In the genomic region with DNA sequence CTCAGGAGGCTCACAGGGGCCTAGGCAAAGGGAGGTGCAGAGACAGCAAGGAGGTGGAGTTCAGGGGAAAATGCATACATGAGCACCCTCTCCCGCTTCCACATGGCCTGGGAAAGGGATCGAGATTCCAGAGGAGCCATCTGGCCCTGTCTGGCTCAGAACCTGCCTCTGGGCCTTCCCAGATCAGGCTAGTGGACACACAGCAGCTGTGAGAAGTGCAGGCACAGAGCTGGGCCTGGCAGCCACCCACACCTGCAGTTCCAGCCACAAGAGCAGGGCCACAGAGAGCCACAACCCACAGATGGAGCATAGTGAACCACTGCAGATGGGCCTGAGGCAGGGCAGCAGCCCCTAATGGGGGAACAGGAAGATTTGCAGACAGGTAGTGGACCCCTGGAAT, we compare ENCODE assay signal across 24 cellular contexts. TPM values are rescaled to one million over a fixed set of nuclear protein-coding genes. Genes with fewer than 3 reads are reported as not detected.
DNase-seq lines count a peak whose midpoint lies in the region; ATAC-seq, FAIRE-seq and TF ChIP-seq lines count a peak whose summit lies in the region.
"Had no signal": no experiment of that assay in that cellular context is flagged by ENCODE, and none has a peak within 500 bp of the region (broad histone marks: within the 10 kb centered on the region; RNA-seq: fewer than 3 reads in every experiment).

No MANE protein-coding gene starts in this region.

- H3K9me3 Mint-ChIP-seq in neural progenitor cell, result no peaks in the 10 kb centered on the region
- H3K9me3 Mint-ChIP-seq: CD4-positive, alpha-beta T cell had no signal

- no peaks in the 10 kb centered on the region for H3K36me3 ChIP-seq in K562 (ENCODE audit: control insufficient read depth, insufficient read depth, low read length)
- no peaks in the 10 kb centered on the region for H3K36me3 ChIP-seq in neural progenitor cell
- no peaks in the 10 kb centered on the region for H3K36me3 ChIP-seq in vagina
- H3K36me3 ChIP-seq: MG63, SJSA1 had no signal

- H4K20me1 ChIP-seq in K562 (replicated peaks; ENCODE audit: control insufficient read depth, insufficient read depth, low read length), result no peaks in the 10 kb centered on the region; the same call in 1 of the 2 replicates
- H4K20me1 ChIP-seq in neural progenitor cell (ENCODE audit: low read depth), result no peaks in the 10 kb centered on the region

- no peaks in the 10 kb centered on the region for H3K9me3 ChIP-seq in K562 (replicated peaks; ENCODE audit: control insufficient read depth, insufficient read depth, low read depth, low read length)
- H3K9me3 ChIP-seq in neural progenitor cell (ENCODE audit: low read depth), result no peaks in the 10 kb centered on the region
- H3K9me3 ChIP-seq in vagina, result no peaks in the 10 kb centered on the region
- H3K9me3 ChIP-seq: Caco-2, MG63, SJSA1 had no signal

- POLR2A ChIA-PET in K562 (lab: Yijun Ruan, JAX), result interaction anchor here (1.2 kb wide), 1 partner anchor 11 kb away, joined by 3 read pairs; no protein-coding TSS in a partner anchor

- TF ChIP-seq CTCF in K562 (IDR thresholded peaks at IDR 0.05 in 2 of 3, conservative IDR thresholded peaks at IDR 0.05 in 1 of 3; ENCODE audit: insufficient read depth in 2 of 3, low read depth in 1 of 3, low read length in 3 of 3) (no peak), neural progenitor cell (IDR thresholded peaks at IDR 0.05) (no peak), vagina (IDR thresholded peaks at IDR 0.05) (no peak)

- H3K4me2 ChIP-seq in K562 (ENCODE audit: insufficient read depth, low read length) (no peak overlapping the region), neural progenitor cell (no peak overlapping the region)

- no peaks in the 10 kb centered on the region for H3K79me2 ChIP-seq in K562 (ENCODE audit: control insufficient read depth, insufficient read depth, low read length)
- H3K79me2 ChIP-seq in neural progenitor cell (ENCODE audit: low read depth), result no peaks in the 10 kb centered on the region

- no peak for TF ChIP-seq RAD21 in K562 (CRISPR knock-in tag; conservative IDR thresholded peaks at IDR 0.05 in 1 of 2, IDR thresholded peaks at IDR 0.05 in 1 of 2)

- H3K4me1 Mint-ChIP-seq in neural progenitor cell, result peaks cover 44% of the 10 kb centered on the region

- no peak for FAIRE-seq in K562 (lab: Jason Lieb, UNC)
- FAIRE-seq: G401.6, GM12892, RCC 7860 had no signal

- WGBS in K562 (ENCODE audit: insufficient coverage, low coverage, missing lambda C conversion rate), result 0% methylated on average over 2 of the region's 2 CpGs

- intact Hi-C loops in cardiac septum (cut with DNase I) (no loop called here), left cardiac atrium (cut with DNase I) (no loop called here), K562 (cut with micrococcal nuclease) (no loop called here), vagina (cut with DNase I) (no loop called here)

- in situ Hi-C loops in K562 (cut with MboI), result no loop called here

- no peaks in the 10 kb centered on the region for H3K9me1 ChIP-seq in K562 (ENCODE audit: control insufficient read depth, insufficient read depth, low read length)

- no peak for TF ChIP-seq POLR2A in K562 (conservative IDR thresholded peaks at IDR 0.05)
- TF ChIP-seq POLR2A in vagina (IDR thresholded peaks at IDR 0.05), result no peak

- BruUV-seq in K562 (replicated peaks; lab: Mats Ljungman, UMichigan), result no TSS peak

- no peak overlapping the region for H3K27ac ChIP-seq in K562 (ENCODE audit: extremely low read depth, low read depth, low read length)
- no peak overlapping the region for H3K27ac ChIP-seq in neural progenitor cell
- H3K27ac ChIP-seq in vagina, result peak overlapping the region; percentile 97
- H3K27ac ChIP-seq: SJSA1 had no signal

- H3K9ac ChIP-seq in K562 (ENCODE audit: insufficient read depth in 1 of 2, low read depth in 2 of 2, low read length in 2 of 2) (no peak overlapping the region), neural progenitor cell (no peak overlapping the region)

- H3K27me3 ChIP-seq in K562 (ENCODE audit: control insufficient read depth in 2 of 2, insufficient read depth in 2 of 2, low read length in 2 of 2) (peaks cover 17 to 72% of the 10 kb centered on the region in 2 experiments), neural progenitor cell (no peaks in the 10 kb centered on the region), vagina (no peaks in the 10 kb centered on the region)
- H3K27me3 ChIP-seq: MG63, SJSA1 had no signal

- H3K4me3 Mint-ChIP-seq in neural progenitor cell, result peak overlapping the region; percentile 33
- H3K4me3 Mint-ChIP-seq: CD4-positive, alpha-beta T cell had no signal

- H3K4me1 ChIP-seq in K562 (replicated peaks in 1 of 2; ENCODE audit: control insufficient read depth in 2 of 2, insufficient read depth in 2 of 2, low read length in 2 of 2) (no peaks in the 10 kb centered on the region), neural progenitor cell (peaks cover 19% of the 10 kb centered on the region), vagina (peaks cover 73% of the 10 kb centered on the region)
- H3K4me1 ChIP-seq: Caco-2 had no signal

- H3F3A ChIP-seq in neural progenitor cell (ENCODE audit: low read depth), result no peaks in the 10 kb centered on the region

- H3K27ac Mint-ChIP-seq in neural progenitor cell, result no peak overlapping the region
- H3K27ac Mint-ChIP-seq: CD4-positive, alpha-beta T cell had no signal

- H3K36me3 Mint-ChIP-seq in neural progenitor cell, result no peaks in the 10 kb centered on the region

- H2AFZ ChIP-seq in K562 (ENCODE audit: low read depth, low read length), result no peak overlapping the region
- peak overlapping the region; percentile 5 for H2AFZ ChIP-seq in neural progenitor cell (replicated peaks)

- H3K27me3 Mint-ChIP-seq in neural progenitor cell (ENCODE audit: insufficient read depth, low read depth), result peaks cover 9% of the 10 kb centered on the region

- H3K4me3 ChIP-seq in K562 (no peak overlapping the region), neural progenitor cell (no peak overlapping the region), vagina (no peak overlapping the region)
- H3K4me3 ChIP-seq: MG63, SJSA1 had no signal

- ATAC-seq in left cardiac atrium (no peak), K562 (peak; percentile 14; the same call in 2 of the 3 replicates)
- ATAC-seq: HCT116, Right ventricle myocardium inferior had no signal

- DNase-seq in cardiac septum (ENCODE audit: low spot score) (peak; percentile 63), left cardiac atrium (no peak), K562 (ENCODE audit: extremely low read depth in 1 of 4, low spot score in 3 of 4) (no peak), neural progenitor cell (ENCODE audit: low spot score) (no peak), vagina (ENCODE audit: extremely low spot score in 2 of 2) (no peak), anterior cingulate cortex (lab: John Stamatoyannopoulos, UW) (no peak), H4 (ENCODE audit: low spot score) (no peak), COLO829 (ENCODE audit: low spot score) (no peak)
- DNase-seq: Caco-2; CD4-positive, alpha-beta T cell; GOT3; MG63; NCI-H1092; NCI-H1436; NCI-H2029; NCI-H2227 treated with DMSO at 0.1 percent for 48 hours; NCI-H510A treated with DMSO at 0.1 percent for 48 hours; NCI-H748 treated with DMSO at 0.1 percent for 48 hours had no signal

- CTCF ChIA-PET in K562 (lab: Yijun Ruan, JAX; ENCODE audit: low intra/inter-chr PET ratio), result no interaction called here

- no peak for TF ChIP-seq EP300 in K562 (IDR thresholded peaks at IDR 0.05; ENCODE audit: low read length)

TF ChIP-seq in K562, 482 proteins besides CTCF, POLR2A, EP300 and RAD21 (continues in another document):
- TF ChIP-seq SIN3B (IDR thresholded peaks at IDR 0.05; ENCODE audit: low read depth) (no peak), FOXK1 (CRISPR knock-in tag; IDR thresholded peaks at IDR 0.05; ENCODE audit: borderline replicate concordance) (no peak), KDM1A (IDR thresholded peaks at IDR 0.05) (no peak), HDAC6 (IDR thresholded peaks at IDR 0.05; ENCODE audit: low read depth, low read length) (no peak), ATF3 (IDR thresholded peaks at IDR 0.05) (no peak), ATF3 (CRISPR knock-in tag; conservative IDR thresholded peaks at IDR 0.05) (no peak), HNRNPL (IDR thresholded peaks at IDR 0.05; ENCODE audit: low read depth, low read length) (no peak), DPF2 (IDR thresholded peaks at IDR 0.05) (no peak), JUNB (CRISPR knock-in tag; conservative IDR thresholded peaks at IDR 0.05) (no peak)

RNA-seq across cellular contexts. Expression of gene MATN1, which starts 58.2 kb away (rescaled TPM):
- total RNA-seq in cardiac septum, result not detected
- total RNA-seq in left cardiac atrium, result not detected
- total RNA-seq in K562 (2011; cell fraction: chromatin; rRNA removed; ENCODE audit: low replicate concordance), result 2.0 and 5.9 TPM in 2 replicates
- 4.5 and 5.4 TPM in 2 replicates for total RNA-seq in K562 (2011; cell fraction: nucleolus; rRNA removed)
- 2.7 and 4.0 TPM in 2 replicates for total RNA-seq in K562 (2011; cell fraction: nucleoplasm; rRNA removed)
- 1.8 and 1.9 TPM in 2 replicates for total RNA-seq in K562 (2014; rRNA removed)
- total RNA-seq in K562 (2014; rRNA removed; fragmentation: Illumina TruSeq; extraction: Trizol), result 0.45 and 0.51 TPM in 2 replicates
- 0.79 and 1.2 TPM in 2 replicates for total RNA-seq in K562 (2015; rRNA removed; fragmentation: Illumina TruSeq; extraction: Trizol)
- total RNA-seq in K562 (2021), result 1.8 and 2.3 TPM in 2 replicates
- polyA plus RNA-seq in K562 (2011; rRNA removed), result 0.89 and 1.5 TPM in 2 replicates
- 0.78 and 2.4 TPM in 2 replicates for polyA plus RNA-seq in K562 (2011; cell fraction: cytosol; rRNA removed)
- 3.5 and 9.8 TPM in 2 replicates for polyA plus RNA-seq in K562 (2011; cell fraction: nucleus; rRNA removed)
- 1.9 and 2.4 TPM in 2 replicates for polyA plus RNA-seq in K562 (2012)
- polyA plus RNA-seq in K562 (2014; fragmentation: Illumina TruSeq; extraction: Trizol), result 1.1 and 1.6 TPM in 2 replicates
- under 1 TPM; 0.10 to 0.18 TPM for polyA plus RNA-seq in K562 (2014; fragmentation: Nextera tagmentation; extraction: Ambion mirVana)
- polyA plus RNA-seq in K562 (2014; rRNA removed), result 1.6 and 3.6 TPM in 2 replicates
- 0.48 and 0.88 TPM in 2 replicates for polyA minus RNA-seq in K562 (2011; rRNA and poly(A)+ RNA removed)
- 1.4 and 1.6 TPM in 2 replicates for polyA minus RNA-seq in K562 (2011; cell fraction: cytosol; rRNA and poly(A)+ RNA removed)
- polyA minus RNA-seq in K562 (2011; cell fraction: nucleus; rRNA and poly(A)+ RNA removed), result 1.4 and 3.4 TPM in 2 replicates
- total RNA-seq in neural progenitor cell (ENCODE audit: low replicate concordance), result 0.09 TPM in 1 of 2 replicates, not detected in the other
- 0.49 TPM for total RNA-seq in vagina
- total RNA-seq in H4 (2014; rRNA removed; shearing (Covaris generic)), result 0.06 and 0.51 TPM in 2 replicates
- total RNA-seq: Caco-2, Right ventricle myocardium inferior had no signal
